Comparison of ENCODE assay signal across 8 cellular contexts in genomic region chr22:44685384-44686056, GRCh38. TPM values are rescaled to one million over a fixed set of nuclear protein-coding genes. Genes with fewer than 3 reads are reported as not detected.
DNase-seq lines count a peak whose midpoint lies in the region; ATAC-seq and TF ChIP-seq lines count a peak whose summit lies in the region.

No MANE protein-coding gene starts in this region.

- no peaks in the 10 kb centered on the region for H3K27me3 Mint-ChIP-seq in T-helper 17 cell
- H3K27me3 Mint-ChIP-seq in activated naive CD8-positive, alpha-beta T cell treated with anti-CD3 and anti-CD28 coated beads, Interleukin-2, amount 50 U/mL, for 24 hours = no peaks in the 10 kb centered on the region
- peaks cover 46% of the 10 kb centered on the region for H3K27me3 Mint-ChIP-seq in stimulated activated memory B cell treated with anti-CD40 and anti-IgM and Interleukin-4, amounts not matched to agents 10 μg/mL and 1 μg/mL and 100 μg/mL, for 72 hours

- no peaks in the 10 kb centered on the region for H3K36me3 ChIP-seq in right lobe of liver

- peak overlapping the region; percentile 71 for H3K27ac Mint-ChIP-seq in T-helper 17 cell
- peak overlapping the region; percentile 88 for H3K27ac Mint-ChIP-seq in activated naive CD8-positive, alpha-beta T cell treated with anti-CD3 and anti-CD28 coated beads, Interleukin-2, amount 50 U/mL, for 24 hours
- H3K27ac Mint-ChIP-seq in stimulated activated memory B cell treated with anti-CD40 and anti-IgM and Interleukin-4, amounts not matched to agents 10 μg/mL and 1 μg/mL and 100 μg/mL, for 72 hours = peak overlapping the region; percentile 86

- peaks cover 0 to 2% (median 0%) of the 10 kb centered on the region in 4 donors for H3K4me1 ChIP-seq in right lobe of liver

- H3K9me3 Mint-ChIP-seq in activated naive CD8-positive, alpha-beta T cell treated with anti-CD3 and anti-CD28 coated beads, Interleukin-2, amount 50 U/mL, for 24 hours = no peaks in the 10 kb centered on the region
- H3K9me3 Mint-ChIP-seq in stimulated activated memory B cell treated with anti-CD40 and anti-IgM and Interleukin-4, amounts not matched to agents 10 μg/mL and 1 μg/mL and 100 μg/mL, for 72 hours = no peaks in the 10 kb centered on the region

- no peak overlapping the region for H3K4me3 ChIP-seq in right lobe of liver

- H3K4me3 Mint-ChIP-seq in T-helper 17 cell = peak overlapping the region; percentile 80
- peak overlapping the region; percentile 57 for H3K4me3 Mint-ChIP-seq in activated naive CD8-positive, alpha-beta T cell treated with anti-CD3 and anti-CD28 coated beads, Interleukin-2, amount 50 U/mL, for 24 hours
- H3K4me3 Mint-ChIP-seq in stimulated activated memory B cell treated with anti-CD40 and anti-IgM and Interleukin-4, amounts not matched to agents 10 μg/mL and 1 μg/mL and 100 μg/mL, for 72 hours = peak overlapping the region; percentile 38

- WGBS in right lobe of liver (ENCODE audit: insufficient coverage, low coverage, low lambda C conversion rate, missing lambda C conversion rate) = 23% methylated on average over 4 of the region's 11 CpGs

- TF ChIP-seq POLR2A in GM15510 (IDR thresholded peaks at IDR 0.05; ENCODE audit: borderline replicate concordance, extremely low read depth, insufficient read length) (peak; percentile 47), right lobe of liver (IDR thresholded peaks at IDR 0.05) (no peak)

- no peaks in the 10 kb centered on the region for H3K27me3 ChIP-seq in right lobe of liver

- no peak overlapping the region for H3K27ac ChIP-seq in right lobe of liver

- intact Hi-C loops in right lobe of liver (cut with DNase I) = no loop called here

- H3K36me3 Mint-ChIP-seq in T-helper 17 cell (ENCODE audit: low read depth) = no peaks in the 10 kb centered on the region
- no peaks in the 10 kb centered on the region for H3K36me3 Mint-ChIP-seq in activated naive CD8-positive, alpha-beta T cell treated with anti-CD3 and anti-CD28 coated beads, Interleukin-2, amount 50 U/mL, for 24 hours (ENCODE audit: low read depth)
- H3K36me3 Mint-ChIP-seq in stimulated activated memory B cell treated with anti-CD40 and anti-IgM and Interleukin-4, amounts not matched to agents 10 μg/mL and 1 μg/mL and 100 μg/mL, for 72 hours = no peaks in the 10 kb centered on the region

- DNase-seq in T-helper 17 cell (peak; percentile 58 to 73 (median 71)), right lobe of liver (no peak)
- DNase-seq in activated naive CD8-positive, alpha-beta T cell treated with anti-CD3 and anti-CD28 coated beads, Interleukin-2, amount 50 U/mL, for 24 hours = peak; percentile 83

- peak; percentile 44 for ATAC-seq in HG03432 (IDR thresholded peaks at IDR 0.05; ENCODE audit: unreplicated experiment)
- peak; percentile 92 for ATAC-seq in T-helper 17 cell
- peak; percentile 81 for ATAC-seq in activated naive CD8-positive, alpha-beta T cell treated with anti-CD3 and anti-CD28 coated beads, Interleukin-2, amount 50 U/mL, for 24 hours
- ATAC-seq in right lobe of liver = peak; percentile 43 to 58 (median 44)
- ATAC-seq in stimulated activated memory B cell treated with anti-CD40 and anti-IgM and Interleukin-4, amounts not matched to agents 10 μg/mL and 1 μg/mL and 100 μg/mL, for 72 hours = peak; percentile 81
- ATAC-seq in HG03378 (IDR thresholded peaks at IDR 0.05; ENCODE audit: unreplicated experiment) = no peak
- ATAC-seq in GM19467 (IDR thresholded peaks at IDR 0.05; ENCODE audit: unreplicated experiment) = no peak

- H3K4me1 Mint-ChIP-seq in T-helper 17 cell = peaks cover 33% of the 10 kb centered on the region
- H3K4me1 Mint-ChIP-seq in activated naive CD8-positive, alpha-beta T cell treated with anti-CD3 and anti-CD28 coated beads, Interleukin-2, amount 50 U/mL, for 24 hours = peaks cover 52% of the 10 kb centered on the region
- H3K4me1 Mint-ChIP-seq in stimulated activated memory B cell treated with anti-CD40 and anti-IgM and Interleukin-4, amounts not matched to agents 10 μg/mL and 1 μg/mL and 100 μg/mL, for 72 hours = peaks cover 59% of the 10 kb centered on the region

- H3K9me3 ChIP-seq in T-helper 17 cell (ENCODE audit: control insufficient read depth, low read length, poor library complexity, severe bottlenecking) (no peaks in the 10 kb centered on the region), right lobe of liver (no peaks in the 10 kb centered on the region)

- TF ChIP-seq CTCF in right lobe of liver (IDR thresholded peaks at IDR 0.05) = no peak

RNA-seq across cellular contexts. Expression of gene PRR5, which starts 16.5 kb away (rescaled TPM):
- total RNA-seq in T-helper 17 cell = 10 to 100 TPM; 51.8 to 52.2 TPM
- total RNA-seq in right lobe of liver = 10 to 100 TPM; 14.1 to 25.3 (median 20.2) TPM

Comparison
In these comparisons a context has a peak if more than half of its experiments do, and no peak if none do; other contexts are left out.
1. ATAC-seq: peak in HG03432 (single experiment), T-helper 17 cell (single experiment), activated naive CD8-positive, alpha-beta T cell treated with anti-CD3 and anti-CD28 coated beads, Interleukin-2, amount 50 U/mL, for 24 hours (single experiment), right lobe of liver (4 of 4) and stimulated activated memory B cell treated with anti-CD40 and anti-IgM and Interleukin-4, amounts not matched to agents 10 μg/mL and 1 μg/mL and 100 μg/mL, for 72 hours (single experiment); none in HG03378 (single experiment) and GM19467 (single experiment).
2. DNase-seq: peak in T-helper 17 cell (3 of 3) and activated naive CD8-positive, alpha-beta T cell treated with anti-CD3 and anti-CD28 coated beads, Interleukin-2, amount 50 U/mL, for 24 hours (single experiment); none in right lobe of liver (0 of 3).
3. Peak in every context shown above with its lines, with median percentiles within 50 percentile points of each other: H3K27ac Mint-ChIP-seq and H3K4me3 Mint-ChIP-seq.